8 cellular contexts compared by ENCODE assay signal in genomic region chr2:7427293-7428060, GRCh38.
A peak's percentile ranks its signal among the peaks of the same experiment; 100 is the strongest.
DNase-seq lines count a peak whose midpoint lies in the region; ATAC-seq, FAIRE-seq and TF ChIP-seq lines count a peak whose summit lies in the region.

No MANE protein-coding gene starts in this region.

- TF ChIP-seq EP300 in A549 (IDR thresholded peaks at IDR 0.05), result no peak

- DNase-seq in A549 (ENCODE audit: low read depth in 1 of 2, low spot score in 1 of 2) (peak; percentile 41 to 60), GM04504 (ENCODE audit: low read depth) (peak; percentile 38), NCI-H1092 (lab: John Stamatoyannopoulos, UW) (peak; percentile 52), RPMI8226 (peak; percentile 50), choroid plexus epithelial cell (ENCODE audit: low read depth) (peak; percentile 75), right lobe of liver (no peak), aorta (no peak)

- H3K27ac ChIP-seq in A549 (no peak overlapping the region), right lobe of liver (no peak overlapping the region), aorta (ENCODE audit: low read depth in 1 of 2, low read length in 2 of 2) (no peak overlapping the region)

- TF ChIP-seq RAD21 in A549 (conservative IDR thresholded peaks at IDR 0.05 in 1 of 2, IDR thresholded peaks at IDR 0.05 in 1 of 2), result peak; percentile 90 to 94

- peak; percentile 67 for FAIRE-seq in A549 (lab: Jason Lieb, UNC)

- H3K4me1 ChIP-seq in A549 (no peaks in the 10 kb centered on the region), right lobe of liver (peaks cover 0 to 5% (median 0%) of the 10 kb centered on the region in 4 donors), aorta (ENCODE audit: control insufficient read depth in 1 of 2, insufficient read depth in 2 of 2, low read length in 2 of 2) (no peaks in the 10 kb centered on the region)

- H3K27me3 ChIP-seq in right lobe of liver (peaks cover 0 to 4% of the 10 kb centered on the region in 2 donors), aorta (ENCODE audit: control insufficient read depth in 1 of 2, insufficient read depth in 2 of 2, low read length in 1 of 2) (no peaks in the 10 kb centered on the region)

- CTCF ChIA-PET in A549 (lab: Yijun Ruan, JAX), result interaction anchor here (0.6 to 4.3 kb wide), 47 partner anchors 10 to 1713 kb away, joined by 3 to 56 read pairs (median 3); partner anchors contain the start of gene ID2

- H3K4me3 ChIP-seq in A549, result no peak overlapping the region
- no peak overlapping the region for H3K4me3 ChIP-seq in choroid plexus epithelial cell (ENCODE audit: low read depth, low read length)
- no peak overlapping the region for H3K4me3 ChIP-seq in right lobe of liver
- H3K4me3 ChIP-seq in aorta (ENCODE audit: low read length in 2 of 2), result no peak overlapping the region

- TF ChIP-seq CTCF in A549 (IDR thresholded peaks at IDR 0.05) (peak; percentile 87), choroid plexus epithelial cell (conservative IDR thresholded peaks at IDR 0.05; ENCODE audit: low read depth, low read length) (peak; percentile 69), right lobe of liver (IDR thresholded peaks at IDR 0.05) (peak; percentile 65 to 77 (median 73))

- peaks cover 8% of the 10 kb centered on the region; the same call in 2 of the 3 replicates for H3K9me3 ChIP-seq in A549
- no peaks in the 10 kb centered on the region for H3K9me3 ChIP-seq in right lobe of liver
- no peaks in the 10 kb centered on the region for H3K9me3 ChIP-seq in aorta (ENCODE audit: control insufficient read depth, low read length)

- no peaks in the 10 kb centered on the region for H3K36me3 ChIP-seq in right lobe of liver
- H3K36me3 ChIP-seq in aorta (ENCODE audit: control insufficient read depth in 1 of 2, insufficient read depth in 2 of 2, low read length in 1 of 2), result no peaks in the 10 kb centered on the region

- ATAC-seq in A549, result peak in 1 of 2 experiments; percentile 57; a peak in 4 of 6 replicates
- peak; percentile 63 to 80 (median 72) for ATAC-seq in right lobe of liver
- peak; percentile 66 for ATAC-seq in aorta (ENCODE audit: low FRiP score)
- no peak for ATAC-seq in GM21576 (IDR thresholded peaks at IDR 0.05; ENCODE audit: unreplicated experiment)

- TF ChIP-seq POLR2A in A549 (IDR thresholded peaks at IDR 0.05; ENCODE audit: low read length) (no peak), right lobe of liver (IDR thresholded peaks at IDR 0.05) (no peak)

- intact Hi-C loops in right lobe of liver (cut with DNase I) (loop anchor here in 1 of 2 donors (10.0 kb wide), 1 partner anchor 1257 kb away; the partner anchor contains the start of gene ID2), aorta (cut with DNase I) (loop anchor here (5.0 to 10.0 kb wide), 3 partner anchors 393 to 1335 kb away; no protein-coding TSS in a partner anchor)

- H3K4me2 ChIP-seq in A549, result no peak overlapping the region

- WGBS in A549 (ENCODE audit: missing lambda C conversion rate), result 27% methylated on average over 8 of the region's 8 CpGs
- 23% methylated on average over 8 of the region's 8 CpGs for WGBS in right lobe of liver (ENCODE audit: insufficient coverage, low coverage, low lambda C conversion rate, missing lambda C conversion rate)
- 45% methylated on average over 8 of the region's 8 CpGs for WGBS in aorta, 2 donors

- POLR2A ChIA-PET in A549 (lab: Yijun Ruan, JAX), result interaction anchor here (0.9 to 2.3 kb wide), 2 partner anchors 1255 to 1257 kb away, joined by 3 to 23 read pairs; partner anchors contain the start of gene ID2

TF ChIP-seq in A549, 52 proteins besides CTCF, POLR2A, EP300 and RAD21:
- TF ChIP-seq JUNB (IDR thresholded peaks at IDR 0.05) (no peak), EHMT2 (IDR thresholded peaks at IDR 0.05; ENCODE audit: low read depth) (no peak), ZNF302 (CRISPR knock-in tag; IDR thresholded peaks at IDR 0.05) (no peak), TP53 (CRISPR knock-in tag; IDR thresholded peaks at IDR 0.05) (no peak), SMC3 (IDR thresholded peaks at IDR 0.05) (peak; percentile 89), EHF (CRISPR knock-in tag; IDR thresholded peaks at IDR 0.05) (no peak), TFCP2L1 (CRISPR knock-in tag; IDR thresholded peaks at IDR 0.05) (no peak), ELK1 (IDR thresholded peaks at IDR 0.05; ENCODE audit: low read depth, low read length) (no peak)
TF ChIP-seq in A549: peak in this region for 1.

Comparison
In these comparisons a context has a peak if more than half of its experiments do, and no peak if none do; other contexts are left out.
1. DNase-seq: peak in A549 (2 of 2), GM04504 (single experiment), NCI-H1092 (single experiment), RPMI8226 (single experiment) and choroid plexus epithelial cell (single experiment); none in right lobe of liver (0 of 3) and aorta (0 of 2).
2. Peak in every context shown above with its lines, with median percentiles within 50 percentile points of each other: CTCF ChIP-seq.